ENCODE assay signal across 16 cellular contexts in the genomic region with DNA sequence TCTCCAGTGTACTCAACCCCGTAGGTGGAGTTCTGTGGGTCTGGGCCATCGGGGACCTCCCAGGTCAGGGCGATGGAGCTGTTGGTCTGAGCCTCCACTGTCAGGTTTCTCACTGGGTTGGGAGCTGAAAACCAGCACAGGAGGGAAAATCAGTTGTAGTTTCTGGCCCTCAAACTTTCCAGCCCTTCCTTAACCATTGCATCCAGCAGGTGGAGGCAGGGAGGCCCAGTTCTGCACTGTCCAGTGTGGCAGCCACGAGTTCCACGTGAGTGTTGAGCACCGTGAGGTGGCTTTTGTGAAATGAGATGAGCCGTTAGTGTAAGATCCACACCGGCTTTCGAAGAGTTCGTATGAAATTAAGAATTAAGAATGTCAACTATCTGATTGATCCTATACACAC. TPM values are rescaled to one million over a fixed set of nuclear protein-coding genes. Genes with fewer than 3 reads are reported as not detected.
DNase-seq lines count a peak whose midpoint lies in the region; ATAC-seq, FAIRE-seq and TF ChIP-seq lines count a peak whose summit lies in the region.
"Not testable (repeated sequence)": the region's sequence is repeated elsewhere in the genome, so short reads cannot be mapped to it uniquely, and the experiment has no call there.
"Had no signal": no experiment of that assay in that cellular context is flagged by ENCODE, and none has a peak within 500 bp of the region (broad histone marks: within the 10 kb centered on the region; RNA-seq: fewer than 3 reads in every experiment).

No MANE protein-coding gene starts in this region.

- not testable (repeated sequence) for H3K9me2 ChIP-seq in PC-9 (ENCODE audit: insufficient read depth)

- not testable (repeated sequence) for H4K20me1 ChIP-seq in PC-9 (ENCODE audit: insufficient read depth)

- not testable (repeated sequence) for H2AFZ ChIP-seq in PC-9

- peaks cover 10% of the 10 kb centered on the region for H3K4me1 ChIP-seq in PC-9 (replicated peaks; ENCODE audit: insufficient read depth)
- H3K4me1 ChIP-seq in upper lobe of right lung = not testable (repeated sequence)

- not testable (repeated sequence) for H3K36me3 Mint-ChIP-seq in HFFc6 (ENCODE audit: low read depth); nephron progenitor cell (ENCODE audit: low read depth)

- peak; percentile 27 for ATAC-seq in upper lobe of right lung

- CTCF ChIA-PET in PC-9 (lab: Charles Lee) = not testable (repeated sequence)

- H3K9me3 Mint-ChIP-seq in HFFc6, nephron progenitor cell: not testable (repeated sequence)

- H3K27me3 Mint-ChIP-seq in HFFc6 (ENCODE audit: insufficient read depth) = not testable (repeated sequence)
- peaks cover 66% of the 10 kb centered on the region for H3K27me3 Mint-ChIP-seq in nephron progenitor cell (ENCODE audit: low read depth, poor library complexity)

- not testable (repeated sequence) for BruUV-seq in PC-9 (replicated peaks; lab: Mats Ljungman, UMichigan)

- H3K4me1 Mint-ChIP-seq in HFFc6 (ENCODE audit: low read depth); nephron progenitor cell: not testable (repeated sequence)

- H3K4me3 Mint-ChIP-seq in HFFc6, nephron progenitor cell: not testable (repeated sequence)

- not testable (repeated sequence) for H3K27ac Mint-ChIP-seq in HFFc6, nephron progenitor cell

- H3K79me2 ChIP-seq in PC-9 (ENCODE audit: low read depth) = not testable (repeated sequence)

- not testable (repeated sequence) for FAIRE-seq in bronchial epithelial cell (lab: Jason Lieb, UNC)

- H3K4me3 ChIP-seq in PC-9; bronchial epithelial cell (ENCODE audit: low read depth, low read length); foreskin fibroblast (ENCODE audit: low read depth in 1 of 2, low read length in 2 of 2); upper lobe of right lung: not testable (repeated sequence)

- POLR2A ChIA-PET in PC-9 (lab: Charles Lee; ENCODE audit: unreplicated experiment) = not testable (repeated sequence)

- DNase-seq in AG09319 (ENCODE audit: extremely low read depth, low read depth); PC-9; bronchial epithelial cell (ENCODE audit: low read depth); nephron progenitor cell; upper lobe of right lung: not testable (repeated sequence)
- DNase-seq in EH (ENCODE audit: low read depth) (peak; percentile 17), HFFc6 (peak; percentile 32), foreskin fibroblast (peak in 1 of 2 donors; percentile 42)

- TF ChIP-seq CTCF in AG09319 (IDR thresholded peaks at IDR 0.05; ENCODE audit: low read depth, low read length) (peak; percentile 6), HFFc6 (IDR thresholded peaks at IDR 0.05) (peak; percentile 61), PC-9 (conservative IDR thresholded peaks at IDR 0.05) (peak; percentile 47; the same call in 1 of the 2 replicates), bronchial epithelial cell (IDR thresholded peaks at IDR 0.05; ENCODE audit: insufficient read depth, low read length, severe bottlenecking) (peak; percentile 16), foreskin fibroblast (IDR thresholded peaks at IDR 0.05; ENCODE audit: low read depth, low read length) (peak; percentile 16), nephron progenitor cell (IDR thresholded peaks at IDR 0.05) (peak; percentile 8)
- not testable (repeated sequence) for TF ChIP-seq CTCF in upper lobe of right lung (IDR thresholded peaks at IDR 0.05)

- H3K9me3 ChIP-seq in PC-9 (ENCODE audit: insufficient read depth, low read depth); upper lobe of right lung: not testable (repeated sequence)

- not testable (repeated sequence) for H3F3A ChIP-seq in PC-9 (ENCODE audit: insufficient read depth, low read depth)

- H3K36me3 ChIP-seq in PC-9 (ENCODE audit: low read depth); bronchial epithelial cell (ENCODE audit: control insufficient read depth, insufficient read depth, low read length); upper lobe of right lung: not testable (repeated sequence)

- H3K27ac ChIP-seq in PC-9, upper lobe of right lung: not testable (repeated sequence)

- not testable (repeated sequence) for H3K27me3 ChIP-seq in PC-9 (ENCODE audit: insufficient read depth, low read depth); bronchial epithelial cell (ENCODE audit: control insufficient read depth, insufficient read depth, low read length); upper lobe of right lung

- not testable (repeated sequence) for H3K4me2 ChIP-seq in PC-9

- intact Hi-C loops in PC-9 (cut with micrococcal nuclease; ENCODE audit: unreplicated experiment); upper lobe of right lung (cut with DNase I): not testable (repeated sequence)

RNA-seq across cellular contexts. Expression of gene PTPRH, which starts 7.1 kb away (rescaled TPM):
- total RNA-seq in HFFc6 (2021; fragmentation: NEBNext Ultra II Directional; extraction: Animal tissue kit (Norgen Biotek cat#: 25700)) = 1 to 10 TPM in 1 of 6 experiments, under 1 TPM in 5; 0.45 to 1.0 (median 0.59) TPM
- total RNA-seq in PC-9 (2021) = 11.7 and 21.4 TPM in 2 replicates
- 3.9 and 7.4 TPM in 2 replicates for total RNA-seq in bronchial epithelial cell
- not detected for total RNA-seq in upper lobe of right lung
- total RNA-seq: activated CD4-positive, alpha-beta T cell treated with anti-CD3 and anti-CD28 coated beads for 36 hours had no signal

RNA-seq across cellular contexts. Expression of gene SYT5, which starts 22.1 kb away (rescaled TPM):
- 1 to 10 TPM in 1 of 6 experiments, under 1 TPM in 2, not detected in 3; 0.09 to 1.2 (median 0.38) TPM for total RNA-seq in HFFc6 (2021; fragmentation: NEBNext Ultra II Directional; extraction: Animal tissue kit (Norgen Biotek cat#: 25700))
- 1.3 and 2.8 TPM in 2 replicates for total RNA-seq in PC-9 (2021)
- 0.13 and 0.26 TPM in 2 replicates for total RNA-seq in bronchial epithelial cell
- total RNA-seq in upper lobe of right lung = not detected
- total RNA-seq: kidney, mucosa of gallbladder, pulmonary artery endothelial cell, skeletal muscle tissue had no signal

RNA-seq across cellular contexts. Expression of gene TMEM86B, which starts 26.4 kb away (rescaled TPM):
- 1 to 10 TPM; 1.8 to 2.7 (median 2.0) TPM for total RNA-seq in HFFc6 (2021; fragmentation: NEBNext Ultra II Directional; extraction: Animal tissue kit (Norgen Biotek cat#: 25700))
- total RNA-seq in PC-9 (2021) (18.1 and 18.4 TPM in 2 replicates), bronchial epithelial cell (0.53 and 1.4 TPM in 2 replicates), upper lobe of right lung (4.3 TPM)

RNA-seq across cellular contexts. Expression of gene DNAAF3, which starts 35.8 kb away (rescaled TPM):
- total RNA-seq in HFFc6 (2021; fragmentation: NEBNext Ultra II Directional; extraction: Animal tissue kit (Norgen Biotek cat#: 25700)) = 1 to 10 TPM in 1 of 6 experiments, under 1 TPM in 5; 0.20 to 1.1 (median 0.72) TPM
- total RNA-seq in PC-9 (2021) = 51.8 and 76.6 TPM in 2 replicates
- total RNA-seq in bronchial epithelial cell = 0.53 and 0.77 TPM in 2 replicates
- total RNA-seq in upper lobe of right lung = 1.5 TPM
- total RNA-seq: skeletal muscle tissue had no signal

RNA-seq across cellular contexts. Expression of gene TNNI3, which starts 44.7 kb away (rescaled TPM):
- not detected for total RNA-seq in HFFc6 (2021; fragmentation: NEBNext Ultra II Directional; extraction: Animal tissue kit (Norgen Biotek cat#: 25700))
- total RNA-seq in PC-9 (2021) (13.7 and 18.2 TPM in 2 replicates), bronchial epithelial cell (0.53 and 1.0 TPM in 2 replicates), upper lobe of right lung (not detected)
- total RNA-seq: esophagus muscularis mucosa, glomerular endothelial cell, mucosa of gallbladder, pulmonary artery endothelial cell, transverse colon had no signal
